8 cellular contexts compared by ENCODE assay signal in genomic region chr19:37370880-37371661, GRCh38. TPM values are rescaled to one million over a fixed set of nuclear protein-coding genes. Genes with fewer than 3 reads are reported as not detected.
DNase-seq lines count a peak whose midpoint lies in the region; ATAC-seq and TF ChIP-seq lines count a peak whose summit lies in the region.

Gene ZNF527 (plus strand): TSS chr19:37371099. CDS start chr19:37374199, 3,100 bp downstream.

- H3K9me3 Mint-ChIP-seq in Calu3 (ENCODE audit: low read depth, unreplicated experiment): peaks cover 3% of the 10 kb centered on the region
- peaks cover 6% of the 10 kb centered on the region for H3K9me3 Mint-ChIP-seq in endothelial cell (ENCODE audit: unreplicated experiment)

- TSS peak; percentile 67 for BruUV-seq in Calu3 (replicated peaks; lab: Mats Ljungman, UMichigan)

- H3K4me1 Mint-ChIP-seq in Calu3 (ENCODE audit: low read depth, unreplicated experiment): peaks cover 8% of the 10 kb centered on the region
- H3K4me1 Mint-ChIP-seq in endothelial cell (ENCODE audit: unreplicated experiment): peaks cover 10% of the 10 kb centered on the region

- CTCF ChIA-PET in Calu3 (lab: Charles Lee): interaction anchor here (0.5 to 1.4 kb wide), 5 partner anchors 37 to 970 kb away, joined by 3 to 4 read pairs (median 3); partner anchors contain the start of gene ZNF573

- 6 to 7% methylated on average over 44 to 52 of the region's 58 CpGs for WGBS in mesodermal cell (ENCODE audit: insufficient coverage in 2 of 2), 2 experiments

- DNase-seq in Calu3: peak; percentile 98
- peak; percentile 53 to 98 (median 95) for DNase-seq in HUDEP-2 (lab: John Stamatoyannopoulos, UW; ENCODE audit: unreplicated experiment in 76 of 76)
- peak; percentile 88 for DNase-seq in NT2/D1 (ENCODE audit: low read depth, low spot score)
- DNase-seq in activated CD8-positive, alpha-beta memory T cell treated with anti-CD3 and anti-CD28 coated beads, Interleukin-2, amount 50 U/mL, for 48 hours: peak; percentile 96
- peak; percentile 95 for DNase-seq in endothelial cell (ENCODE audit: low spot score)
- peak; percentile 85 for DNase-seq in stimulated activated CD8-positive, alpha-beta memory T cell treated with anti-CD3 and anti-CD28 coated beads, Interleukin-15, amount 100 ng/mL, for 24 hours (ENCODE audit: low read depth)

- peaks cover 14% of the 10 kb centered on the region for H3K36me3 ChIP-seq in NT2/D1 (ENCODE audit: insufficient read depth, insufficient read length, low read length)
- H3K36me3 ChIP-seq in mesodermal cell (ENCODE audit: control insufficient read depth, insufficient read depth, low read length): peaks cover 21% of the 10 kb centered on the region

- H3K4me1 ChIP-seq in NT2/D1 (ENCODE audit: insufficient read depth, insufficient read length): no peaks in the 10 kb centered on the region
- no peaks in the 10 kb centered on the region for H3K4me1 ChIP-seq in mesodermal cell (ENCODE audit: control insufficient read depth, insufficient read depth, low read length, poor library complexity, severe bottlenecking)

- peak within 1 kb of the TSS; percentile 94 for H3K4me3 Mint-ChIP-seq in Calu3 (ENCODE audit: low read depth, unreplicated experiment)
- peak within 1 kb of the TSS; percentile 98 for H3K4me3 Mint-ChIP-seq in endothelial cell (ENCODE audit: unreplicated experiment)

- H3K27me3 Mint-ChIP-seq in Calu3 (ENCODE audit: unreplicated experiment): no peaks in the 10 kb centered on the region
- H3K27me3 Mint-ChIP-seq in endothelial cell (ENCODE audit: unreplicated experiment): peaks cover 4% of the 10 kb centered on the region

- H3K9me3 ChIP-seq in NT2/D1 (ENCODE audit: insufficient read depth, low read length): no peaks in the 10 kb centered on the region
- H3K9me3 ChIP-seq in mesodermal cell (ENCODE audit: control insufficient read depth, low read length): peaks cover 34% of the 10 kb centered on the region

- peak within 1 kb of the TSS; percentile 63 for H3K4me3 ChIP-seq in NT2/D1 (ENCODE audit: insufficient read length, low read depth)
- H3K4me3 ChIP-seq in mesodermal cell (ENCODE audit: extremely low read depth, insufficient read depth, low read length, poor library complexity, severe bottlenecking): peak within 1 kb of the TSS; percentile 61

- H3K27ac Mint-ChIP-seq in Calu3 (ENCODE audit: unreplicated experiment) (peak within 1 kb of the TSS; percentile 80), endothelial cell (ENCODE audit: unreplicated experiment) (peak within 1 kb of the TSS; percentile 91)

- peaks cover 17% of the 10 kb centered on the region for H3K36me3 Mint-ChIP-seq in Calu3 (ENCODE audit: insufficient read depth, unreplicated experiment)
- H3K36me3 Mint-ChIP-seq in endothelial cell (ENCODE audit: low read depth, unreplicated experiment): peaks cover 21% of the 10 kb centered on the region

- H3K27ac ChIP-seq in mesodermal cell (ENCODE audit: low read depth, low read length, severe bottlenecking): peak within 1 kb of the TSS; percentile 71

- ATAC-seq in GM21390 (IDR thresholded peaks at IDR 0.05; ENCODE audit: unreplicated experiment): peak; percentile 94

- peak within 1 kb of the TSS; percentile 80 for H3K9ac ChIP-seq in NT2/D1 (ENCODE audit: insufficient read length, low read depth)

- intact Hi-C loops in Calu3 (cut with micrococcal nuclease; ENCODE audit: unreplicated experiment): no loop called here

- H3K27me3 ChIP-seq in NT2/D1 (ENCODE audit: insufficient read depth, insufficient read length): no peaks in the 10 kb centered on the region

- TF ChIP-seq CTCF in Calu3 (IDR thresholded peaks at IDR 0.05; ENCODE audit: unreplicated experiment) (no peak), endothelial cell (IDR thresholded peaks at IDR 0.05; ENCODE audit: unreplicated experiment) (no peak)

RNA-seq across cellular contexts. Expression of gene ZNF527, which starts in this region (rescaled TPM):
- 5.6 and 6.3 TPM in 2 replicates for total RNA-seq in Calu3 (2022)
- total RNA-seq in endothelial cell (ENCODE audit: unreplicated experiment): 4.9 TPM
- 2.0 TPM for polyA plus RNA-seq in mesodermal cell (2013, experiment 1 of 2)
- polyA plus RNA-seq in mesodermal cell (2013, experiment 2 of 2): 2.6 TPM

Comparison
In these comparisons a context has a peak if more than half of its experiments do, and no peak if none do; other contexts are left out.
1. Peak in every context shown above with its lines: DNase-seq, ATAC-seq, H3K4me3 ChIP-seq and H3K27ac ChIP-seq.